Comparison of ENCODE assay signal across 27 cellular contexts in genomic region chr3:41936384-41936783, GRCh38.
"Had no signal": no experiment of that assay in that cellular context is flagged by ENCODE, and none has a peak within 500 bp of the region (broad histone marks: within the 10 kb centered on the region; RNA-seq: fewer than 3 reads in every experiment).

No MANE protein-coding gene starts in this region.

- H3K9me3 ChIP-seq: stomach, suprapubic skin, testis, thoracic aorta, thyroid gland, tibial artery, tibial nerve, transverse colon, upper lobe of left lung, upper lobe of right lung, uterus, vagina had no signal

- ATAC-seq: stimulated activated effector memory CD8-positive, alpha-beta T cell treated with anti-CD3 and anti-CD28 coated beads, Interleukin-12 subunit alpha, Interleukin-12 subunit beta, amount 100 ng/mL, for 72 hours; stimulated activated memory B cell treated with anti-CD40 and anti-IgM and Interleukin-4, amounts not matched to agents 10 μg/mL and 1 μg/mL and 100 μg/mL, for 72 hours; stimulated activated naive B cell treated with anti-CD40 and anti-IgM and Interleukin-4, amounts not matched to agents 10 μg/mL and 1 μg/mL and 100 μg/mL, for 72 hours; stimulated activated naive CD8-positive, alpha-beta T cell treated with anti-CD3 and anti-CD28 coated beads, Interleukin-15, amount 100 ng/mL, for 72 hours; stimulated activated naive CD8-positive, alpha-beta T cell treated with anti-CD3 and anti-CD28 coated beads, Interleukin-15, Interleukin-2, amounts not matched to agents 100 U/mL and 50 U/mL, for 24 hours; upper lobe of right lung had no signal

- FAIRE-seq: urothelium cell line had no signal

- H3K4me3 ChIP-seq: stomach, suprapubic skin, testis, thoracic aorta, thyroid gland, tibial artery, tibial nerve, transverse colon, upper lobe of left lung, upper lobe of right lung, uterus, vagina had no signal

- H3K4me1 ChIP-seq: testis, thyroid gland, tibial artery, tibial nerve, uterus had no signal

- H3K27me3 ChIP-seq: stomach, suprapubic skin, testis, thyroid gland, tibial artery, tibial nerve, transverse colon, upper lobe of left lung, upper lobe of right lung, uterus, vagina had no signal

- H3K36me3 ChIP-seq: stomach, suprapubic skin, thoracic aorta, thyroid gland, transverse colon, upper lobe of left lung, upper lobe of right lung, uterus, vagina had no signal

- DNase-seq: stimulated activated CD4-positive, alpha-beta T cell treated with anti-CD3 and anti-CD28 coated beads, Interleukin-2, amount 100 ng/mL, for 48 hours; stimulated activated CD4-positive, alpha-beta T cell treated with anti-CD3 and anti-CD28 coated beads, Interleukin-4, amount 100 ng/mL, for 1 hour; stimulated activated CD4-positive, alpha-beta T cell treated with anti-CD3 and anti-CD28 coated beads, Interleukin-4, amount 100 ng/mL, for 24 hours; stimulated activated CD4-positive, alpha-beta T cell treated with anti-CD3 and anti-CD28 coated beads, Interleukin-4, amount 100 ng/mL, for 4 hours; stimulated activated CD8-positive, alpha-beta memory T cell treated with anti-CD3 and anti-CD28 coated beads, Interleukin-4, amount 100 ng/mL, for 48 hours; stimulated activated naive B cell treated with anti-CD40 and anti-IgM and Interleukin-4, amounts not matched to agents 10 μg/mL and 1 μg/mL and 100 μg/mL, for 72 hours; stimulated activated naive CD4-positive, alpha-beta T cell; stimulated activated naive CD4-positive, alpha-beta T cell treated with Interleukin-2 at 50 U/mL for 16 hours; stimulated activated naive CD8-positive, alpha-beta T cell treated with anti-CD3 and anti-CD28 coated beads, Interleukin-15, amount 100 ng/mL, for 72 hours; stimulated activated naive CD8-positive, alpha-beta T cell treated with anti-CD3 and anti-CD28 coated beads, Interleukin-15, Interleukin-2, amounts not matched to agents 100 U/mL and 50 U/mL, for 24 hours; stomach; substantia nigra; testis; thyroid gland; tibial artery; transverse colon; trophoblast cell; upper lobe of left lung; upper lobe of right lung; uterus had no signal

- H3K27ac ChIP-seq: stomach, suprapubic skin, testis, thoracic aorta, thyroid gland, tibial artery, tibial nerve, transverse colon, upper lobe of left lung, upper lobe of right lung, uterus, vagina had no signal
